Comparison of ENCODE assay signal across 14 cellular contexts in genomic region chrX:56792270-56793111, GRCh38.
DNase-seq lines count a peak whose midpoint lies in the region; ATAC-seq, FAIRE-seq and TF ChIP-seq lines count a peak whose summit lies in the region.
"Had no signal": no experiment of that assay in that cellular context is flagged by ENCODE, and none has a peak within 500 bp of the region (broad histone marks: within the 10 kb centered on the region; RNA-seq: fewer than 3 reads in every experiment).

No MANE protein-coding gene starts in this region.

- no peaks in the 10 kb centered on the region for H3K36me3 Mint-ChIP-seq in stimulated activated effector memory CD8-positive, alpha-beta T cell treated with anti-CD3 and anti-CD28 coated beads, Interleukin-12 subunit alpha, Interleukin-12 subunit beta, amount 100 ng/mL, for 72 hours

- H3K4me1 Mint-ChIP-seq in stimulated activated effector memory CD8-positive, alpha-beta T cell treated with anti-CD3 and anti-CD28 coated beads, Interleukin-12 subunit alpha, Interleukin-12 subunit beta, amount 100 ng/mL, for 72 hours = peaks cover 34% of the 10 kb centered on the region

- H3K36me3 ChIP-seq in Karpas-422 (ENCODE audit: insufficient read depth, low read length) = no peaks in the 10 kb centered on the region

- TF ChIP-seq CTCF in coronary artery (IDR thresholded peaks at IDR 0.05) = no peak

- peak overlapping the region; percentile 68 for H3K27ac ChIP-seq in Karpas-422 (ENCODE audit: low read length)
- H3K27ac ChIP-seq in coronary artery = peak overlapping the region in 1 of 2 donors; percentile 5
- H3K27ac ChIP-seq: SK-N-MC had no signal

- no peaks in the 10 kb centered on the region for H3K9me3 ChIP-seq in Karpas-422 (ENCODE audit: low read length)

- no peak overlapping the region for H2AFZ ChIP-seq in Karpas-422 (ENCODE audit: low read length)

- no peak for TF ChIP-seq POLR2A in GM12891 (IDR thresholded peaks at IDR 0.05; ENCODE audit: low read depth, low read length)

- no peak overlapping the region for H3K4me3 Mint-ChIP-seq in stimulated activated effector memory CD8-positive, alpha-beta T cell treated with anti-CD3 and anti-CD28 coated beads, Interleukin-12 subunit alpha, Interleukin-12 subunit beta, amount 100 ng/mL, for 72 hours

- FAIRE-seq in GM12891 (lab: Jason Lieb, UNC) = peak; percentile 73

- no peaks in the 10 kb centered on the region for H3K79me2 ChIP-seq in Karpas-422 (ENCODE audit: low read length)

- peak overlapping the region; percentile 40 for H3K9ac ChIP-seq in Karpas-422 (ENCODE audit: low read length)

- no peaks in the 10 kb centered on the region for H3K9me3 Mint-ChIP-seq in stimulated activated effector memory CD8-positive, alpha-beta T cell treated with anti-CD3 and anti-CD28 coated beads, Interleukin-12 subunit alpha, Interleukin-12 subunit beta, amount 100 ng/mL, for 72 hours

- H4K20me1 ChIP-seq in Karpas-422 (ENCODE audit: insufficient read depth, low read depth, low read length) = no peaks in the 10 kb centered on the region

- H3K4me3 ChIP-seq in Karpas-422 (ENCODE audit: low read length) (0 out of 2 replicates have a peak overlapping the region, but pooled peaks have one; percentile 17), coronary artery (no peak overlapping the region)
- H3K4me3 ChIP-seq: SK-N-MC had no signal

- H3K9me2 ChIP-seq in Karpas-422 (replicated peaks; ENCODE audit: insufficient read depth, low read length) = no peaks in the 10 kb centered on the region

- DNase-seq in GM12891 (ENCODE audit: insufficient read length, low spot score) = no peak
- DNase-seq in Karpas-422 = peak; percentile 56
- DNase-seq in coronary artery (ENCODE audit: low spot score) = peak; percentile 53
- DNase-seq in stimulated activated effector memory CD8-positive, alpha-beta T cell treated with anti-CD3 and anti-CD28 coated beads, Interleukin-12 subunit alpha, Interleukin-12 subunit beta, amount 100 ng/mL, for 72 hours (ENCODE audit: low spot score in 2 of 2) = no peak
- no peak for DNase-seq in SHP77 (lab: John Stamatoyannopoulos, UW)
- no peak for DNase-seq in AML-193 (lab: John Stamatoyannopoulos, UW)
- DNase-seq: mesendoderm; NCI-H187; NCI-H446 treated with DMSO at 0.1 percent for 48 hours; occipital lobe; OCI-M1; stimulated activated CD4-positive, alpha-beta T cell treated with anti-CD3 and anti-CD28 coated beads, Interleukin-4, amount 100 ng/mL, for 1 hour had no signal

- H3K4me1 ChIP-seq in Karpas-422 (ENCODE audit: low read length) = peaks cover 35% of the 10 kb centered on the region

- H3K27me3 ChIP-seq in Karpas-422 (ENCODE audit: low read length) = no peaks in the 10 kb centered on the region

- no peak for ATAC-seq in stimulated activated effector memory CD8-positive, alpha-beta T cell treated with anti-CD3 and anti-CD28 coated beads, Interleukin-12 subunit alpha, Interleukin-12 subunit beta, amount 100 ng/mL, for 72 hours
- ATAC-seq in HG02852 (IDR thresholded peaks at IDR 0.05; ENCODE audit: unreplicated experiment) = no peak

- peak overlapping the region; percentile 50 for H3K4me2 ChIP-seq in Karpas-422 (ENCODE audit: low read depth, low read length, poor library complexity, severe bottlenecking)

- peak overlapping the region; percentile 70 for H3K27ac Mint-ChIP-seq in stimulated activated effector memory CD8-positive, alpha-beta T cell treated with anti-CD3 and anti-CD28 coated beads, Interleukin-12 subunit alpha, Interleukin-12 subunit beta, amount 100 ng/mL, for 72 hours

TF ChIP-seq in GM12891, 5 proteins besides CTCF, POLR2A, EP300 and RAD21:
- TF ChIP-seq SPI1 (IDR thresholded peaks at IDR 0.05; ENCODE audit: low read depth, low read length) (no peak), PAX5 (IDR thresholded peaks at IDR 0.05; ENCODE audit: insufficient read depth, low read length, severe bottlenecking) (no peak), POU2F2 (IDR thresholded peaks at IDR 0.05; ENCODE audit: low read depth, low read length) (no peak), POLR2AphosphoS5 (IDR thresholded peaks at IDR 0.05; ENCODE audit: low read depth, low read length) (no peak), TAF1 (IDR thresholded peaks at IDR 0.05; ENCODE audit: low read depth, low read length) (no peak)

Comparison
In these comparisons a context has a peak if more than half of its experiments do, and no peak if none do; other contexts are left out.
1. DNase-seq: peak in Karpas-422 (single experiment) and coronary artery (single experiment); none in GM12891 (single experiment), stimulated activated effector memory CD8-positive, alpha-beta T cell treated with anti-CD3 and anti-CD28 coated beads, Interleukin-12 subunit alpha, Interleukin-12 subunit beta, amount 100 ng/mL, for 72 hours (0 of 2), SHP77 (0 of 2) and AML-193 (0 of 2).